In genomic region chr1:42793824-42794223, GRCh38 we compare ENCODE assay signal across 24 cellular contexts. TPM values are rescaled to one million over a fixed set of nuclear protein-coding genes. Genes with fewer than 3 reads are reported as not detected.
DNase-seq lines count a peak whose midpoint lies in the region; ATAC-seq, FAIRE-seq and TF ChIP-seq lines count a peak whose summit lies in the region.
"Had no signal": no experiment of that assay in that cellular context is flagged by ENCODE, and none has a peak within 500 bp of the region (broad histone marks: within the 10 kb centered on the region; RNA-seq: fewer than 3 reads in every experiment).

No MANE protein-coding gene starts in this region.

- no peak for TF ChIP-seq POLR2A in heart left ventricle (IDR thresholded peaks at IDR 0.05)

- H3K27ac ChIP-seq in heart left ventricle: no peak overlapping the region
- H3K27ac ChIP-seq in lower lobe of right lung: no peak overlapping the region
- H3K27ac ChIP-seq in aorta (ENCODE audit: low read depth in 1 of 2, low read length in 2 of 2): no peak overlapping the region
- H3K27ac ChIP-seq: BLaER1, SK-N-MC had no signal

- WGBS in heart left ventricle, 4 donors: 85 to 95% (median 90%) methylated on average over 2 of the region's 2 CpGs
- 97 to 100% methylated on average over 1 to 2 of the region's 2 CpGs for WGBS in aorta, 2 donors

- H3K36me3 ChIP-seq in heart left ventricle (no peaks in the 10 kb centered on the region), lower lobe of right lung (no peaks in the 10 kb centered on the region), aorta (ENCODE audit: control insufficient read depth in 1 of 2, insufficient read depth in 2 of 2, low read length in 1 of 2) (no peaks in the 10 kb centered on the region)
- H3K36me3 ChIP-seq: BLaER1, MG63 had no signal

- H3K9me3 ChIP-seq in heart left ventricle (no peaks in the 10 kb centered on the region), lower lobe of right lung (no peaks in the 10 kb centered on the region), aorta (ENCODE audit: control insufficient read depth, low read length) (no peaks in the 10 kb centered on the region)
- H3K9me3 ChIP-seq: BLaER1, MG63 had no signal

- TF ChIP-seq CTCF in heart left ventricle (IDR thresholded peaks at IDR 0.05) (no peak), fibroblast of pulmonary artery (IDR thresholded peaks at IDR 0.05; ENCODE audit: low read length, missing control alignments) (no peak), lower lobe of right lung (IDR thresholded peaks at IDR 0.05) (no peak)

- ATAC-seq in left ventricle myocardium superior (peak; percentile 22), heart left ventricle (no peak), lower lobe of right lung (peak; percentile 16 to 21), aorta (ENCODE audit: low FRiP score) (peak; percentile 57)
- ATAC-seq: HCT116, HepG2 had no signal

- intact Hi-C loops in left ventricle myocardium superior (cut with micrococcal nuclease): no loop called here
- intact Hi-C loops in heart left ventricle (cut with DNase I): no loop called here
- intact Hi-C loops in lower lobe of right lung (cut with DNase I): no loop called here
- intact Hi-C loops in aorta (cut with DNase I): no loop called here

- H3K4me3 ChIP-seq in heart left ventricle (no peak overlapping the region), fibroblast of pulmonary artery (replicated peaks; ENCODE audit: low read depth, low read length) (no peak overlapping the region), lower lobe of right lung (no peak overlapping the region), aorta (ENCODE audit: low read length in 2 of 2) (no peak overlapping the region)
- H3K4me3 ChIP-seq: BLaER1, MG63, SK-N-MC had no signal

- H3K27me3 ChIP-seq in heart left ventricle (no peaks in the 10 kb centered on the region), lower lobe of right lung (ENCODE audit: low read depth) (no peaks in the 10 kb centered on the region), aorta (ENCODE audit: control insufficient read depth in 1 of 2, insufficient read depth in 2 of 2, low read length in 1 of 2) (no peaks in the 10 kb centered on the region)
- H3K27me3 ChIP-seq: BLaER1, MG63 had no signal

- DNase-seq in left ventricle myocardium superior (no peak), heart left ventricle (no peak), fibroblast of pulmonary artery (ENCODE audit: low read depth) (peak; percentile 4), lower lobe of right lung (no peak), aorta (no peak), HTR-8/SVneo (ENCODE audit: insufficient read length, low spot score) (no peak), OCI-M1 (lab: John Stamatoyannopoulos, UW) (no peak)
- no peak for DNase-seq in activated CD4-positive, CD25-positive, alpha-beta regulatory T cell treated with anti-CD3 and anti-CD28 coated beads, Interleukin-2, amount 50 U/mL, for 72 hours
- DNase-seq: CD4-positive, CD25-positive, alpha-beta regulatory T cell; MG63; NCI-H1694; NCI-H2081; NCI-H2227 treated with DMSO at 0.1 percent for 48 hours; NCI-H526 treated with DMSO at 0.1 percent for 48 hours; RPMI8226; SHP77 treated with DMSO at 0.1 percent for 48 hours had no signal

- FAIRE-seq in HTR-8/SVneo (lab: Jason Lieb, UNC): no peak
- FAIRE-seq: A204.1, D721Med, GM19239, H1, HepG2 had no signal

- H3K4me1 ChIP-seq in heart left ventricle (no peaks in the 10 kb centered on the region), lower lobe of right lung (no peaks in the 10 kb centered on the region), aorta (ENCODE audit: control insufficient read depth in 1 of 2, insufficient read depth in 2 of 2, low read length in 2 of 2) (no peaks in the 10 kb centered on the region)
- H3K4me1 ChIP-seq: BLaER1 had no signal

RNA-seq across cellular contexts. Expression of gene TMEM269, which starts 9.0 kb away (rescaled TPM):
- total RNA-seq in left ventricle myocardium superior: not detected
- total RNA-seq in heart left ventricle: under 1 TPM in 3 of 9 donors, not detected in 6; 0.06 to 0.19 (median 0.07) TPM
- not detected for polyA plus RNA-seq in heart left ventricle
- total RNA-seq in lower lobe of right lung: not detected
- under 1 TPM in 1 of 2 donors, not detected in 1; 0.13 TPM for total RNA-seq in aorta
- not detected for polyA plus RNA-seq in aorta

RNA-seq across cellular contexts. Expression of gene ERMAP, which starts 23.1 kb away (rescaled TPM):
- 5.1 TPM for total RNA-seq in left ventricle myocardium superior
- 1 to 10 TPM; 2.2 to 8.2 (median 5.4) TPM for total RNA-seq in heart left ventricle
- 1 to 10 TPM; 2.6 to 2.8 TPM for polyA plus RNA-seq in heart left ventricle
- 15.2 TPM for total RNA-seq in lower lobe of right lung
- total RNA-seq in aorta: 10 to 100 TPM in 1 of 2 donors, 1 to 10 TPM in 1; 7.1 to 12.8 TPM
- 10 to 100 TPM in 1 of 2 donors, 1 to 10 TPM in 1; 5.9 to 10.1 TPM for polyA plus RNA-seq in aorta

RNA-seq across cellular contexts. Expression of gene SVBP, which starts 23.4 kb away (rescaled TPM):
- total RNA-seq in left ventricle myocardium superior (14.2 TPM), heart left ventricle (10 to 100 TPM; 11.5 to 22.8 (median 15.8) TPM), lower lobe of right lung (20.8 TPM), aorta (10 to 100 TPM; 15.9 to 17.3 TPM)
- polyA plus RNA-seq in heart left ventricle (10 to 100 TPM; 23.6 to 33.5 TPM), aorta (10 to 100 TPM; 37.0 to 37.8 TPM)

RNA-seq across cellular contexts. Expression of gene C1orf50, which starts 26.8 kb away (rescaled TPM):
- total RNA-seq in left ventricle myocardium superior: 10.4 TPM
- total RNA-seq in heart left ventricle: 1 to 10 TPM; 3.0 to 9.2 (median 5.8) TPM
- 1 to 10 TPM; 4.0 to 4.5 TPM for polyA plus RNA-seq in heart left ventricle
- total RNA-seq in lower lobe of right lung: 5.6 TPM
- 1 to 10 TPM; 3.6 to 8.5 TPM for total RNA-seq in aorta
- polyA plus RNA-seq in aorta: 10 to 100 TPM in 1 of 2 donors, 1 to 10 TPM in 1; 1.6 to 10.6 TPM

RNA-seq across cellular contexts. Expression of gene P3H1, which starts 27.0 kb away (rescaled TPM):
- total RNA-seq in left ventricle myocardium superior: 6.2 TPM
- 10 to 100 TPM in 4 of 9 donors, 1 to 10 TPM in 5; 6.9 to 27.9 (median 10.0) TPM for total RNA-seq in heart left ventricle
- 10 to 100 TPM; 10.7 to 17.6 TPM for polyA plus RNA-seq in heart left ventricle
- total RNA-seq in lower lobe of right lung: 24.4 TPM
- 10 to 100 TPM; 37.7 to 54.6 TPM for total RNA-seq in aorta
- polyA plus RNA-seq in aorta: 10 to 100 TPM; 15.2 to 64.3 TPM

Comparison
In these comparisons a context has a peak if more than half of its experiments do, and no peak if none do; other contexts are left out.
1. ATAC-seq: peak in left ventricle myocardium superior (single experiment), lower lobe of right lung (2 of 2) and aorta (single experiment); none in heart left ventricle (0 of 4).